ENCODE assay signal across 13 cellular contexts in the genomic region with DNA sequence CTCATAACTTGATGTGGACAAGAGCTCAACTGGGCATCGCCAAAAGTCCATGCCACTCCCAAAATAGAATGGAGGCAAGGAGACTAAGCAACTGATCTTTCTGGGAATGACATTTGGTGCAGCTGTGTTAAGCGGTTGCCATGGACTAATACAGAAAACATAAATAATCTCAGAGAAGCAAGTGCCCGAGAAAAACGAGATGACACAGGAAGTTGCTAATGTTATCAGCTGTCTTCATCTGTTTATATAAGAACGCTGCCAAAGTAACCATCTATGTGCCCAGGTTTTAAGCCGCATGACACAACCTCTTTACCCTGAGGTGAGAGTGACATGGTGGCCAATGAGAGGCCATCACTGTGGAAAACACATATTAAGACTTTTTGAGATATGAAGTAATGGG. TPM values are rescaled to one million over a fixed set of nuclear protein-coding genes. Genes with fewer than 3 reads are reported as not detected.
DNase-seq lines count a peak whose midpoint lies in the region; ATAC-seq, FAIRE-seq and TF ChIP-seq lines count a peak whose summit lies in the region.
"Had no signal": no experiment of that assay in that cellular context is flagged by ENCODE, and none has a peak within 500 bp of the region (broad histone marks: within the 10 kb centered on the region; RNA-seq: fewer than 3 reads in every experiment).

No MANE protein-coding gene starts in this region.

- in situ Hi-C loops in mammary epithelial cell (cut with MboI; ENCODE audit: low sequenced_read_pairs in 2 of 2) = no loop called here
- in situ Hi-C loops in HepG2 (cut with HindIII; ENCODE audit: extremely low pct_ligation_motif_present, low pct_unique_long_range_greater_than_20kb) = no loop called here

- no peaks in the 10 kb centered on the region for H4K20me1 ChIP-seq in mammary epithelial cell (ENCODE audit: insufficient read depth, low read length)
- H4K20me1 ChIP-seq in HepG2 (ENCODE audit: insufficient read depth, low read length) = no peaks in the 10 kb centered on the region

- no peak for FAIRE-seq in HepG2 (lab: Jason Lieb, UNC)

- H3K9ac ChIP-seq in mammary epithelial cell (ENCODE audit: insufficient read depth, low read length) (no peak overlapping the region), HepG2 (ENCODE audit: insufficient read depth, low read depth, low read length) (no peak overlapping the region)

- ATAC-seq in HepG2 (no peak), GM18505 (IDR thresholded peaks at IDR 0.05; ENCODE audit: unreplicated experiment) (no peak), GM18873 (IDR thresholded peaks at IDR 0.05; ENCODE audit: low FRiP score, unreplicated experiment) (no peak)

- TF ChIP-seq EP300 in HepG2 (IDR thresholded peaks at IDR 0.05; ENCODE audit: low read depth in 2 of 2, low read length in 2 of 2) = no peak
- no peak for TF ChIP-seq EP300 in HepG2 (CRISPR knock-in tag; IDR thresholded peaks at IDR 0.05; ENCODE audit: borderline replicate concordance)

- no peak for TF ChIP-seq RAD21 in HepG2 (CRISPR knock-in tag; IDR thresholded peaks at IDR 0.05)

- no peak overlapping the region for H3K27ac ChIP-seq in mammary epithelial cell (ENCODE audit: insufficient read depth, low read depth, low read length)
- no peak overlapping the region for H3K27ac ChIP-seq in HepG2 (ENCODE audit: extremely low read length, insufficient read depth, low read length)
- H3K27ac ChIP-seq: thyroid gland had no signal

- POLR2A ChIA-PET in HepG2 (lab: Yijun Ruan, JAX) = no interaction called here

- no peak overlapping the region for H3K4me3 ChIP-seq in mammary epithelial cell (replicated peaks in 1 of 3; ENCODE audit: insufficient read depth in 1 of 3, low read depth in 2 of 3, low read length in 3 of 3)
- no peak overlapping the region for H3K4me3 ChIP-seq in HepG2 (replicated peaks in 1 of 3; ENCODE audit: insufficient read depth in 1 of 3, low read depth in 2 of 3, low read length in 3 of 3)
- H3K4me3 ChIP-seq: thyroid gland had no signal

- H3K4me1 ChIP-seq in mammary epithelial cell (ENCODE audit: insufficient read depth, low read length) (peaks cover 4% of the 10 kb centered on the region), HepG2 (ENCODE audit: insufficient read depth, low read length) (peaks cover 5% of the 10 kb centered on the region; the same call in 1 of the 2 replicates)
- H3K4me1 ChIP-seq: thyroid gland had no signal

- TF ChIP-seq CTCF in mammary epithelial cell (conservative IDR thresholded peaks at IDR 0.05 in 1 of 2, IDR thresholded peaks at IDR 0.05 in 1 of 2; ENCODE audit: extremely low read depth in 1 of 2, insufficient read depth in 1 of 2, low read depth in 1 of 2, low read length in 2 of 2) (no peak), HepG2 (CRISPR knock-in tag; IDR thresholded peaks at IDR 0.05) (no peak)

- WGBS in mammary epithelial cell (ENCODE audit: low coverage, missing lambda C conversion rate) = 2% methylated on average over 6 of the region's 6 CpGs
- 24% methylated on average over 6 of the region's 6 CpGs for WGBS in HepG2 (ENCODE audit: low lambda C conversion rate)

- no peaks in the 10 kb centered on the region for H3K27me3 ChIP-seq in mammary epithelial cell (ENCODE audit: insufficient read depth, low read length)
- H3K27me3 ChIP-seq in HepG2 (ENCODE audit: control insufficient read depth in 1 of 2, insufficient read depth in 2 of 2, low read length in 2 of 2) = no peaks in the 10 kb centered on the region; a peak in 1 of 5 replicates
- H3K27me3 ChIP-seq: thyroid gland had no signal

- H3K4me2 ChIP-seq in mammary epithelial cell (ENCODE audit: insufficient read depth, low read depth, low read length) (no peak overlapping the region), HepG2 (ENCODE audit: low read depth, low read length) (no peak overlapping the region)

- intact Hi-C loops in mammary epithelial cell (cut with micrococcal nuclease) (no loop called here), HepG2 (cut with micrococcal nuclease; ENCODE audit: unreplicated experiment) (no loop called here)

- H3K9me3 ChIP-seq in mammary epithelial cell (replicated peaks; ENCODE audit: insufficient read depth, low read length) = no peaks in the 10 kb centered on the region
- H3K9me3 ChIP-seq in HepG2 (ENCODE audit: low read length) = no peaks in the 10 kb centered on the region
- H3K9me3 ChIP-seq: thyroid gland had no signal

- H3K36me3 ChIP-seq in mammary epithelial cell (ENCODE audit: insufficient read depth, low read length) (no peaks in the 10 kb centered on the region), HepG2 (replicated peaks in 1 of 2; ENCODE audit: control insufficient read depth in 1 of 2, insufficient read depth in 2 of 2, low read length in 2 of 2) (no peaks in the 10 kb centered on the region)
- H3K36me3 ChIP-seq: thyroid gland had no signal

- dilution Hi-C loops in mammary epithelial cell (cut with HindIII; ENCODE audit: low sequenced_read_pairs) = no loop called here

- no TSS peak for BruUV-seq in mammary epithelial cell (replicated peaks; lab: Mats Ljungman, UMichigan)
- BruUV-seq in HepG2 (replicated peaks; lab: Mats Ljungman, UMichigan) = no TSS peak

- DNase-seq in DMS79 treated with DMSO at 0.1 percent for 48 hours (lab: John Stamatoyannopoulos, UW) (peak; percentile 13), NCI-H2081 treated with DMSO at 0.1 percent for 48 hours (lab: John Stamatoyannopoulos, UW) (peak; percentile 41), mammary epithelial cell (peak; percentile 77), HepG2 (ENCODE audit: low spot score) (peak; percentile 46), NOMO-1 (lab: John Stamatoyannopoulos, UW; ENCODE audit: unreplicated experiment in 2 of 2) (no peak), activated gamma-delta T cell (lab: John Stamatoyannopoulos, UW) (no peak)
- DNase-seq: activated CD4-positive, alpha-beta T cell treated with anti-CD3 and anti-CD28 coated beads for 1 hour; activated naive CD4-positive, alpha-beta T cell; effector memory CD4-positive, alpha-beta T cell; OCI-M1; thyroid gland had no signal

- H2AFZ ChIP-seq in mammary epithelial cell (ENCODE audit: low read depth, low read length) = no peak overlapping the region
- H2AFZ ChIP-seq in HepG2 (ENCODE audit: low read length) = no peak overlapping the region

- no peak for TF ChIP-seq POLR2A in HepG2 (IDR thresholded peaks at IDR 0.05; ENCODE audit: insufficient read depth in 1 of 2, low read depth in 2 of 2, low read length in 2 of 2)
- TF ChIP-seq POLR2A in GM18505 (IDR thresholded peaks at IDR 0.05; ENCODE audit: borderline replicate concordance, extremely low read depth, insufficient read depth, insufficient read length) = no peak

- no peaks in the 10 kb centered on the region for H3K79me2 ChIP-seq in mammary epithelial cell (ENCODE audit: insufficient read depth, low read length)
- H3K79me2 ChIP-seq in HepG2 (ENCODE audit: insufficient read depth, low read length) = no peaks in the 10 kb centered on the region

- CTCF ChIA-PET in mammary epithelial cell (lab: Charles Lee; ENCODE audit: low non-redundant PET) (no interaction called here), HepG2 (lab: Yijun Ruan, JAX; ENCODE audit: low intra/inter-chr PET ratio, low total read pairs) (no interaction called here)

TF ChIP-seq in HepG2, 621 proteins besides CTCF, POLR2A, EP300 and RAD21 (continues in another document):
- TF ChIP-seq, protein P1, sequence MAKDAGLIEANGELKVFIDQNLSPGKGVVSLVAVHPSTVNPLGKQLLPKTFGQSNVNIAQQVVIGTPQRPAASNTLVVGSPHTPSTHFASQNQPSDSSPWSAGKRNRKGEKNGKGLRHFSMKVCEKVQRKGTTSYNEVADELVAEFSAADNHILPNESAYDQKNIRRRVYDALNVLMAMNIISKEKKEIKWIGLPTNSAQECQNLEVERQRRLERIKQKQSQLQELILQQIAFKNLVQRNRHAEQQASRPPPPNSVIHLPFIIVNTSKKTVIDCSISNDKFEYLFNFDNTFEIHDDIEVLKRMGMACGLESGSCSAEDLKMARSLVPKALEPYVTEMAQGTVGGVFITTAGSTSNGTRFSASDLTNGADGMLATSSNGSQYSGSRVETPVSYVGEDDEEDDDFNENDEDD (CRISPR knock-in tag; IDR thresholded peaks at IDR 0.05; ENCODE audit: borderline replicate concordance) = no peak
- TF ChIP-seq, protein P2, sequence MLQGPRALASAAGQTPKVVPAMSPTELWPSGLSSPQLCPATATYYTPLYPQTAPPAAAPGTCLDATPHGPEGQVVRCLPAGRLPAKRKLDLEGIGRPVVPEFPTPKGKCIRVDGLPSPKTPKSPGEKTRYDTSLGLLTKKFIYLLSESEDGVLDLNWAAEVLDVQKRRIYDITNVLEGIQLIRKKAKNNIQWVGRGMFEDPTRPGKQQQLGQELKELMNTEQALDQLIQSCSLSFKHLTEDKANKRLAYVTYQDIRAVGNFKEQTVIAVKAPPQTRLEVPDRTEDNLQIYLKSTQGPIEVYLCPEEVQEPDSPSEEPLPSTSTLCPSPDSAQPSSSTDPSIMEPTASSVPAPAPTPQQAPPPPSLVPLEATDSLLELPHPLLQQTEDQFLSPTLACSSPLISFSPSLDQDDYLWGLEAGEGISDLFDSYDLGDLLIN (CRISPR knock-in tag; IDR thresholded peaks at IDR 0.05; ENCODE audit: borderline replicate concordance) = no peak

RNA-seq across cellular contexts. Expression of a gene that starts 54.9 kb away (rescaled TPM):
- total RNA-seq in mammary epithelial cell = 10 to 100 TPM; 18.5 to 45.5 TPM
- polyA plus RNA-seq in mammary epithelial cell = 9.2 TPM
- polyA minus RNA-seq in mammary epithelial cell = 44.8 TPM
- total RNA-seq in HepG2 (2016; rRNA removed; fragmentation: Illumina TruSeq; extraction: Trizol) = 15.7 and 29.4 TPM in 2 replicates
- total RNA-seq in HepG2 (2016; cell fraction: cytosol; rRNA removed; fragmentation: Illumina TruSeq; extraction: Trizol; ENCODE audit: low read depth) = 2.6 and 3.4 TPM in 2 replicates
- 15.1 and 26.7 TPM in 2 replicates for total RNA-seq in HepG2 (2016; cell fraction: insoluble cytoplasmic fraction; rRNA removed; fragmentation: Illumina TruSeq; extraction: Trizol)
- total RNA-seq in HepG2 (2016; cell fraction: membrane; rRNA removed; fragmentation: Illumina TruSeq; extraction: Trizol) = 6.4 and 6.9 TPM in 2 replicates
- 20.0 and 21.3 TPM in 2 replicates for total RNA-seq in HepG2 (2016; cell fraction: nucleus; rRNA removed; fragmentation: Illumina TruSeq; extraction: Trizol)
- 3.9 and 4.0 TPM in 2 replicates for polyA plus RNA-seq in HepG2 (2011; rRNA removed)
- polyA plus RNA-seq in HepG2 (2011; cell fraction: cytosol; rRNA removed) = 2.5 and 3.4 TPM in 2 replicates
- polyA plus RNA-seq in HepG2 (2011; cell fraction: nucleus; rRNA removed) = 4.7 and 12.2 TPM in 2 replicates
- 4.4 and 5.4 TPM in 2 replicates for polyA plus RNA-seq in HepG2 (2012)
- 0.59 and 0.63 TPM in 2 replicates for polyA plus RNA-seq in HepG2 (2016; cell fraction: cytosol; fragmentation: Illumina TruSeq; extraction: Trizol; ENCODE audit: low read depth)
- 9.0 and 9.7 TPM in 2 replicates for polyA plus RNA-seq in HepG2 (2016; cell fraction: insoluble cytoplasmic fraction; fragmentation: Illumina TruSeq; extraction: Trizol; ENCODE audit: low read depth)
- 1.2 and 1.7 TPM in 2 replicates for polyA plus RNA-seq in HepG2 (2016; cell fraction: membrane; fragmentation: Illumina TruSeq; extraction: Trizol; ENCODE audit: low read depth)
- 16.0 and 17.1 TPM in 2 replicates for polyA plus RNA-seq in HepG2 (2016; cell fraction: nucleus; fragmentation: Illumina TruSeq; extraction: Trizol; ENCODE audit: insufficient read depth, low read depth)
- 48.4 and 93.6 TPM in 2 replicates for polyA minus RNA-seq in HepG2 (2011; rRNA and poly(A)+ RNA removed; ENCODE audit: low replicate concordance)
- 11.8 and 12.8 TPM in 2 replicates for polyA minus RNA-seq in HepG2 (2011; cell fraction: cytosol; rRNA and poly(A)+ RNA removed)
- 38.5 and 41.0 TPM in 2 replicates for polyA minus RNA-seq in HepG2 (2011; cell fraction: nucleus; rRNA and poly(A)+ RNA removed)

Comparison
In these comparisons a context has a peak if more than half of its experiments do, and no peak if none do; other contexts are left out.
1. DNase-seq: peak in DMS79 treated with DMSO at 0.1 percent for 48 hours (single experiment), NCI-H2081 treated with DMSO at 0.1 percent for 48 hours (single experiment), mammary epithelial cell (single experiment) and HepG2 (single experiment); none in NOMO-1 (0 of 2) and activated gamma-delta T cell (single experiment).